In the genomic region with DNA sequence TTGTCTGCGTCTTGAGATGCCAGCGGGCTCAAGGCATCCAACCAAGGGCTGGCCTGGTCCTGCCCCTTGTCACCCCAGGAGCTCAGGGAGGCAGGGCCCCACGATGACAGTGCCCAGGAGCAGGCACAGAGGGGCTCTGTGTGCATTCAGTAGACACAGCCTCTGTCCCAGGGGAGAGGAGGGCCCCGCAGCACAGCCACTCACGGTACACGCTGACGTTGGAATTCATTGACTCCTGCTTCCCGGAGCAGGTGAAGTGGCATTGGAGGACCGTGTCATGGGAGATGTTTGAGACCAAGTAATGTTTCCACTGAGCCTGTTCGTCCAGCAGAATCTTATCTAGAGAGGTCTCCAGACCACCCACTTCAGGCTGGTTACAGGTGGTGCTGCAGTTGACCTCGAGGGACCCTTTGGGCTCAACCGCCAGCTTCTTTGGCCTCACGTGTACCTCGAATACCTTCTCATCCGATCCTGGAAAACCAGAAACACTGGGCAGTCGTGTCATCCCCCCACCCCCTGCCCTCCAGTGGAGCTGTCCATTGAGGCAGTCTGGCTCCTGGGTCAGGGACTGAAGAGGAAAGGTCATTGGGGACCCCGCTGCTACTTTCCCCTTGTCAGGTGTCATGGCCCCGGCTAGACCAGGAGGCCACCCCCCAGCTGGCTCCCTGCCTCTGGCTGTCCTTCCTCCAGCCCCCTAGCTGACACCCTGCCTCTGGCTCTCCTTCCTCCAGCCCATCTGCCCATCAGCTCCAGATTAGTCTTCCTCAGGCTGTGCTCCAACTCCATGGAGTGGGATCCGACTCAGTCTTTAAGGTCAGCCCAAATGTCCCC, we compare ENCODE assay signal across 11 cellular contexts. TPM values are rescaled to one million over a fixed set of nuclear protein-coding genes. Genes with fewer than 3 reads are reported as not detected.
DNase-seq lines count a peak whose midpoint lies in the region; ATAC-seq and TF ChIP-seq lines count a peak whose summit lies in the region.
"Had no signal": no experiment of that assay in that cellular context is flagged by ENCODE, and none has a peak within 500 bp of the region (broad histone marks: within the 10 kb centered on the region; RNA-seq: fewer than 3 reads in every experiment).

No MANE protein-coding gene starts in this region.

- no peak overlapping the region for H3K27ac Mint-ChIP-seq in MCF 10A (ENCODE audit: low read depth, unreplicated experiment)
- H3K27ac Mint-ChIP-seq in activated CD4-positive, alpha-beta T cell treated with anti-CD3 and anti-CD28 coated beads, Interleukin-2, amount 10 ng/mL, durations not matched to agents 7 days and 5 days = peak overlapping the region; percentile 36

- CTCF ChIA-PET in MCF 10A (lab: Yijun Ruan, JAX) = interaction anchor here (0.6 to 1.6 kb wide), 3 partner anchors 11 to 85 kb away, joined by 3 to 7 read pairs (median 4); no protein-coding TSS in a partner anchor
- CTCF ChIA-PET in activated CD4-positive, alpha-beta T cell treated with anti-CD3 and anti-CD28 coated beads, Interleukin-2, amount 10 ng/mL, durations not matched to agents 7 days and 5 days (lab: Charles Lee) = interaction anchor here (0.6 to 1.6 kb wide), 7 partner anchors 11 to 157 kb away, joined by 3 to 6 read pairs (median 3); no protein-coding TSS in a partner anchor

- no peak for ATAC-seq in lower lobe of right lung
- no peak for ATAC-seq in upper lobe of right lung
- ATAC-seq in GM19467 (IDR thresholded peaks at IDR 0.05; ENCODE audit: unreplicated experiment) = no peak

- intact Hi-C loops in breast epithelium (cut with DNase I; ENCODE audit: low total_unique reads) = no loop called here
- intact Hi-C loops in MCF 10A (cut with micrococcal nuclease) = no loop called here
- intact Hi-C loops in lower lobe of right lung (cut with DNase I) = no loop called here
- intact Hi-C loops in upper lobe of right lung (cut with DNase I) = no loop called here

- DNase-seq in breast epithelium (ENCODE audit: low spot score in 2 of 2) (no peak), MCF 10A (ENCODE audit: unreplicated experiment) (no peak), lower lobe of right lung (no peak), upper lobe of right lung (no peak), T1000 (lab: John Stamatoyannopoulos, UW) (no peak), MG63 (no peak)
- DNase-seq in activated CD4-positive, alpha-beta T cell treated with anti-CD3 and anti-CD28 coated beads, Interleukin-2, amount 10 ng/mL, durations not matched to agents 7 days and 5 days = no peak
- DNase-seq: cortex of kidney, tibial artery had no signal

- no peak overlapping the region for H3K4me3 Mint-ChIP-seq in MCF 10A (ENCODE audit: unreplicated experiment)
- no peak overlapping the region for H3K4me3 Mint-ChIP-seq in activated CD4-positive, alpha-beta T cell treated with anti-CD3 and anti-CD28 coated beads, Interleukin-2, amount 10 ng/mL, durations not matched to agents 7 days and 5 days

- H3K9me3 ChIP-seq in breast epithelium (no peaks in the 10 kb centered on the region), lower lobe of right lung (no peaks in the 10 kb centered on the region), upper lobe of right lung (no peaks in the 10 kb centered on the region), MG63 (peaks cover 1% of the 10 kb centered on the region; the same call in 1 of the 2 replicates)
- H3K9me3 ChIP-seq: prostate gland, tibial artery had no signal

- TF ChIP-seq POLR2A in breast epithelium (IDR thresholded peaks at IDR 0.05) = no peak

- H3K36me3 ChIP-seq in breast epithelium (no peaks in the 10 kb centered on the region), lower lobe of right lung (peaks cover 22% of the 10 kb centered on the region), upper lobe of right lung (no peaks in the 10 kb centered on the region), MG63 (no peaks in the 10 kb centered on the region)
- H3K36me3 ChIP-seq: prostate gland, tibial artery had no signal

- H3K27me3 Mint-ChIP-seq in MCF 10A (ENCODE audit: insufficient read depth, unreplicated experiment) = peaks cover 1% of the 10 kb centered on the region
- no peaks in the 10 kb centered on the region for H3K27me3 Mint-ChIP-seq in activated CD4-positive, alpha-beta T cell treated with anti-CD3 and anti-CD28 coated beads, Interleukin-2, amount 10 ng/mL, durations not matched to agents 7 days and 5 days

- H3K4me3 ChIP-seq in breast epithelium (peak overlapping the region in 2 of 3 donors; percentile 2 to 23), lower lobe of right lung (peak overlapping the region; percentile 48), upper lobe of right lung (peak overlapping the region; percentile 31), MG63 (no peak overlapping the region)
- H3K4me3 ChIP-seq: prostate gland had no signal

- no peak for TF ChIP-seq CTCF in breast epithelium (IDR thresholded peaks at IDR 0.05)
- no peak for TF ChIP-seq CTCF in MCF 10A (IDR thresholded peaks at IDR 0.05; ENCODE audit: unreplicated experiment)
- TF ChIP-seq CTCF in lower lobe of right lung (IDR thresholded peaks at IDR 0.05) = no peak
- TF ChIP-seq CTCF in upper lobe of right lung (IDR thresholded peaks at IDR 0.05) = no peak

- no peaks in the 10 kb centered on the region for H3K4me1 ChIP-seq in breast epithelium
- peaks cover 70% of the 10 kb centered on the region for H3K4me1 ChIP-seq in lower lobe of right lung
- peaks cover 46% of the 10 kb centered on the region for H3K4me1 ChIP-seq in upper lobe of right lung
- H3K4me1 ChIP-seq: prostate gland had no signal

- BruUV-seq in MCF 10A (replicated peaks; lab: Mats Ljungman, UMichigan) = no TSS peak

- no peaks in the 10 kb centered on the region for H3K9me3 Mint-ChIP-seq in MCF 10A (ENCODE audit: unreplicated experiment)
- H3K9me3 Mint-ChIP-seq in activated CD4-positive, alpha-beta T cell treated with anti-CD3 and anti-CD28 coated beads, Interleukin-2, amount 10 ng/mL, durations not matched to agents 7 days and 5 days = no peaks in the 10 kb centered on the region

- peak overlapping the region in 1 of 2 donors; percentile 66 for H3K27ac ChIP-seq in breast epithelium
- H3K27ac ChIP-seq in lower lobe of right lung = peak overlapping the region; percentile 77
- H3K27ac ChIP-seq in upper lobe of right lung = no peak overlapping the region
- H3K27ac ChIP-seq: prostate gland, tibial artery had no signal

- H3K4me1 Mint-ChIP-seq in MCF 10A (ENCODE audit: insufficient read depth, unreplicated experiment) = peaks cover 11% of the 10 kb centered on the region
- peaks cover 35% of the 10 kb centered on the region for H3K4me1 Mint-ChIP-seq in activated CD4-positive, alpha-beta T cell treated with anti-CD3 and anti-CD28 coated beads, Interleukin-2, amount 10 ng/mL, durations not matched to agents 7 days and 5 days

- POLR2A ChIA-PET in MCF 10A (lab: Yijun Ruan, JAX) = no interaction called here
- POLR2A ChIA-PET in activated CD4-positive, alpha-beta T cell treated with anti-CD3 and anti-CD28 coated beads, Interleukin-2, amount 10 ng/mL, durations not matched to agents 7 days and 5 days (lab: Charles Lee) = no interaction called here

- H3K27me3 ChIP-seq in breast epithelium (no peaks in the 10 kb centered on the region), lower lobe of right lung (ENCODE audit: low read depth) (no peaks in the 10 kb centered on the region), upper lobe of right lung (no peaks in the 10 kb centered on the region), MG63 (no peaks in the 10 kb centered on the region)

- H3K36me3 Mint-ChIP-seq in MCF 10A (ENCODE audit: insufficient read depth, unreplicated experiment) = no peaks in the 10 kb centered on the region
- H3K36me3 Mint-ChIP-seq in activated CD4-positive, alpha-beta T cell treated with anti-CD3 and anti-CD28 coated beads, Interleukin-2, amount 10 ng/mL, durations not matched to agents 7 days and 5 days (ENCODE audit: low read depth) = peaks cover 42% of the 10 kb centered on the region

RNA-seq across cellular contexts. Expression of a gene that starts 7.0 kb away (rescaled TPM):
- total RNA-seq in breast epithelium (1 to 10 TPM in 1 of 3 donors, under 1 TPM in 2; 0.15 to 1.3 (median 0.16) TPM), MCF 10A (2022) (not detected in 2 replicates), lower lobe of right lung (11.3 TPM), upper lobe of right lung (0.43 TPM)
- total RNA-seq in activated CD4-positive, alpha-beta T cell treated with anti-CD3 and anti-CD28 coated beads, Interleukin-2, amount 10 ng/mL, durations not matched to agents 7 days and 5 days = 1 to 10 TPM; 3.8 TPM
- not detected in 2 replicates for total RNA-seq in MG63 (2014; rRNA removed; shearing (Covaris generic); ENCODE audit: low replicate concordance)

RNA-seq across cellular contexts. Expression of a gene that starts 15.3 kb away (rescaled TPM):
- total RNA-seq in breast epithelium (100 to 1,000 TPM in 1 of 3 donors, 10 to 100 TPM in 2; 26.1 to 106 (median 32.2) TPM), MCF 10A (2022) (0.34 TPM in 1 of 2 replicates, not detected in the other), lower lobe of right lung (69.2 TPM), upper lobe of right lung (70.5 TPM)
- total RNA-seq in activated CD4-positive, alpha-beta T cell treated with anti-CD3 and anti-CD28 coated beads, Interleukin-2, amount 10 ng/mL, durations not matched to agents 7 days and 5 days = 100 to 1,000 TPM; 113 to 116 TPM
- total RNA-seq in MG63 (2014; rRNA removed; shearing (Covaris generic); ENCODE audit: low replicate concordance) = not detected in 2 replicates

RNA-seq across cellular contexts. Expression of a gene that starts 32.4 kb away (rescaled TPM):
- total RNA-seq in breast epithelium (10 to 100 TPM in 2 of 3 donors, 1 to 10 TPM in 1; 1.0 to 16.7 (median 10.2) TPM), MCF 10A (2022) (0.05 TPM in 1 of 2 replicates, not detected in the other), lower lobe of right lung (0.18 TPM), upper lobe of right lung (not detected)
- total RNA-seq in activated CD4-positive, alpha-beta T cell treated with anti-CD3 and anti-CD28 coated beads, Interleukin-2, amount 10 ng/mL, durations not matched to agents 7 days and 5 days = under 1 TPM; 0.04 to 0.17 TPM
- not detected in 2 replicates for total RNA-seq in MG63 (2014; rRNA removed; shearing (Covaris generic); ENCODE audit: low replicate concordance)

Comparison
In these comparisons a context has a peak if more than half of its experiments do, and no peak if none do; other contexts are left out.
1. RNA of a gene that starts 15.3 kb away (total RNA-seq): 113 to 116 TPM in activated CD4-positive, alpha-beta T cell treated with anti-CD3 and anti-CD28 coated beads, Interleukin-2, amount 10 ng/mL, durations not matched to agents 7 days and 5 days, 70.5 TPM in upper lobe of right lung (single experiment), 69.2 TPM in lower lobe of right lung (single experiment) and 26.1 to 106 TPM in breast epithelium; 0.34 TPM in MCF 10A and not detected in MG63; every median in the first group is over 10 times any median in the second.